In the genomic region with DNA sequence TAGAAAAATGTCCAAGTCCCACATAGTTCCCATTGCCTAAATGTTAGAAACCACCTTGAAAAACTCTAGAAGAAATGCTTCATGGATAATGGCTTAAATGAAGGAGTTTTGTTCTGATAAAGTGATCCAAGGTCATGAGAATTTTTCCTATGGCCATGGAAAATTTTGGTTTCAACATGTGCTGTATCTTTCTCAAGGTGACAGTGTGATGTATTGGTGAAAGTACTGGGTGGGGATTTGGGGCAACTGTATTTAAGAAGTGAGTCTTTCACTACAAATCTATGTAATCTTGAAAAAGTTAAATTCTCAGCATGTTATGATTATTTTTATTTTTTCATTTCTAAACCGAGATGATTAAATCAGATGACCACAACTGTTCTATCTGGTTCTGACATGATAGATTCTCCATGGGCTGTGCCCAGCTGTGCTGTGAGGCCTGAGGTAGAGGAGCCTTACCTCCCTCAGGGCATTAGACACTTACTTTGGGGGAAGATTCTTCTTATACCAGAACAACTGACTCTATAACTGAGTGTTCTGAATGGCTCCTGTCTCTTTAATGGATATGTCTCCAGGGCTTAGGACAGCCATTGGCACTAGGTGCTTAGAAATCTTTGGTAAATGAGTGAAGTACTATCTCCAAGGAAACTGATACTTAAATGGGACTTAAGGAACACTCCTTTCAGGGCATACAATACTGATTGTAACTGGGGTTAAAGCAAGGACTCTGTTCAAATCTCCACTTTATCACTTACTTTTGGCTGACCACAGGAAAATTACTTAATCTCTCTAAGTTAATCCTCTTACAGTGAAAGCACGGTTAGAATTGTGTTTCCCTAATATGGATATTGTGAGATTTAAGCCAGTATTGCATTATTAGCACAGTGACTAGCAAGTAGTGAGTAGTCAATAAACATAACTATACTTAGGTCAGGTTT, we compare ENCODE assay signal across 1 cellular context.
TF ChIP-seq lines count a peak whose summit lies in the region.

No MANE protein-coding gene starts in this region.

TF ChIP-seq in K562, 482 proteins besides CTCF, POLR2A, EP300 and RAD21:
- TF ChIP-seq, protein P1, sequence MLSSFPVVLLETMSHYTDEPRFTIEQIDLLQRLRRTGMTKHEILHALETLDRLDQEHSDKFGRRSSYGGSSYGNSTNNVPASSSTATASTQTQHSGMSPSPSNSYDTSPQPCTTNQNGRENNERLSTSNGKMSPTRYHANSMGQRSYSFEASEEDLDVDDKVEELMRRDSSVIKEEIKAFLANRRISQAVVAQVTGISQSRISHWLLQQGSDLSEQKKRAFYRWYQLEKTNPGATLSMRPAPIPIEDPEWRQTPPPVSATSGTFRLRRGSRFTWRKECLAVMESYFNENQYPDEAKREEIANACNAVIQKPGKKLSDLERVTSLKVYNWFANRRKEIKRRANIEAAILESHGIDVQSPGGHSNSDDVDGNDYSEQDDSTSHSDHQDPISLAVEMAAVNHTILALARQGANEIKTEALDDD (IDR thresholded peaks at IDR 0.05): peak; percentile 53; the same call in 1 of the 2 replicates
- TF ChIP-seq, protein P2, sequence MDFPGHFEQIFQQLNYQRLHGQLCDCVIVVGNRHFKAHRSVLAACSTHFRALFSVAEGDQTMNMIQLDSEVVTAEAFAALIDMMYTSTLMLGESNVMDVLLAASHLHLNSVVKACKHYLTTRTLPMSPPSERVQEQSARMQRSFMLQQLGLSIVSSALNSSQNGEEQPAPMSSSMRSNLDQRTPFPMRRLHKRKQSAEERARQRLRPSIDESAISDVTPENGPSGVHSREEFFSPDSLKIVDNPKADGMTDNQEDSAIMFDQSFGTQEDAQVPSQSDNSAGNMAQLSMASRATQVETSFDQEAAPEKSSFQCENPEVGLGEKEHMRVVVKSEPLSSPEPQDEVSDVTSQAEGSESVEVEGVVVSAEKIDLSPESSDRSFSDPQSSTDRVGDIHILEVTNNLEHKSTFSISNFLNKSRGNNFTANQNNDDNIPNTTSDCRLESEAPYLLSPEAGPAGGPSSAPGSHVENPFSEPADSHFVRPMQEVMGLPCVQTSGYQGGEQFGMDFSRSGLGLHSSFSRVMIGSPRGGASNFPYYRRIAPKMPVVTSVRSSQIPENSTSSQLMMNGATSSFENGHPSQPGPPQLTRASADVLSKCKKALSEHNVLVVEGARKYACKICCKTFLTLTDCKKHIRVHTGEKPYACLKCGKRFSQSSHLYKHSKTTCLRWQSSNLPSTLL (IDR thresholded peaks at IDR 0.05): no peak
